In the genomic region with DNA sequence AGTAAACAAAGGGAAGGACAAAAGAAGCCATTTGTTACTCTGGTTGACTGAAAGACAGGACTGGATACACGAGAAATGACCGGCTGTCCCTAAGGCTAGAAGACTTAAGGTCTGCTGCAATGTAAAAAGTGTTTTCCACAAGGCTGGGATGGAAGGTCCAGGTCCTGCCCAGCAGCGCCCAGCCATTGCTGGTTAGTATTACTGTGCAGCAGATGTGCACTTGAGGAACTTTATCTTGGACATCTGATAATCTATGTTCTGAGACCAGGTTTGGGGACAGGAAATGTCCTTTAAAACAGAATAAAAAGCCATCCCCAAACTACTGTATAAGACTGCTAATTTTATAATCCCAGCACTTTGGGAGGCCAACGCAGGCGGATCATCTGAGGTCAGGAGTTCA, we compare ENCODE assay signal across 32 cellular contexts.
"Had no signal": no experiment of that assay in that cellular context is flagged by ENCODE, and none has a peak within 500 bp of the region (broad histone marks: within the 10 kb centered on the region; RNA-seq: fewer than 3 reads in every experiment).

No MANE protein-coding gene starts in this region.

- H3K9ac ChIP-seq: KMS-11 had no signal

- H3K27me3 ChIP-seq: MG63, SJSA1 had no signal

- H3K4me1 Mint-ChIP-seq: activated CD4-positive, alpha-beta T cell treated with anti-CD3 and anti-CD28 coated beads, Interleukin-2, amount 10 ng/mL, durations not matched to agents 7 days and 5 days; activated naive CD8-positive, alpha-beta T cell treated with anti-CD3 and anti-CD28 coated beads, Interleukin-2, amount 50 U/mL, for 24 hours; brain; T-helper 17 cell had no signal

- H3K9me3 Mint-ChIP-seq: activated B cell treated with CpG ODN at 0.5 μM for 24 hours; activated CD4-positive, alpha-beta memory T cell treated with anti-CD3 and anti-CD28 coated beads for 36 hours; activated CD4-positive, alpha-beta T cell treated with anti-CD3 and anti-CD28 coated beads, Interleukin-2, amount 10 ng/mL, durations not matched to agents 7 days and 5 days; activated naive CD4-positive, alpha-beta T cell treated with anti-CD3 and anti-CD28 coated beads, Interleukin-2, amount 50 U/mL, for 72 hours; activated naive CD8-positive, alpha-beta T cell treated with anti-CD3 and anti-CD28 coated beads, Interleukin-2, amount 50 U/mL, for 24 hours; activated T-cell treated with anti-CD3 and anti-CD28 coated beads, Interleukin-2, amount 50 U/mL, for 4 hours; brain had no signal

- H3K27me3 Mint-ChIP-seq: activated B cell treated with CpG ODN at 0.5 μM for 24 hours; activated CD4-positive, alpha-beta memory T cell treated with anti-CD3 and anti-CD28 coated beads for 36 hours; activated CD4-positive, alpha-beta T cell treated with anti-CD3 and anti-CD28 coated beads, Interleukin-2, amount 10 ng/mL, durations not matched to agents 7 days and 5 days; activated naive CD8-positive, alpha-beta T cell treated with anti-CD3 and anti-CD28 coated beads, Interleukin-2, amount 50 U/mL, for 24 hours; brain; T-helper 17 cell had no signal

- ATAC-seq: activated naive CD4-positive, alpha-beta T cell treated with anti-CD3 and anti-CD28 coated beads, Interleukin-2, amount 50 U/mL, for 72 hours; activated naive CD8-positive, alpha-beta T cell treated with anti-CD3 and anti-CD28 coated beads, Interleukin-2, amount 50 U/mL, for 24 hours; activated T-cell treated with anti-CD3 and anti-CD28 coated beads, Interleukin-2, amount 50 U/mL, for 4 hours; HepG2; Panc1; T-helper 17 cell had no signal

- H3K4me3 ChIP-seq: MG63, SJSA1 had no signal

- H3K4me3 Mint-ChIP-seq: activated B cell treated with CpG ODN at 0.5 μM for 24 hours; activated CD4-positive, alpha-beta memory T cell treated with anti-CD3 and anti-CD28 coated beads for 36 hours; activated CD4-positive, alpha-beta T cell treated with anti-CD3 and anti-CD28 coated beads, Interleukin-2, amount 10 ng/mL, durations not matched to agents 7 days and 5 days; activated naive CD8-positive, alpha-beta T cell treated with anti-CD3 and anti-CD28 coated beads, Interleukin-2, amount 50 U/mL, for 24 hours; activated T-cell treated with anti-CD3 and anti-CD28 coated beads, Interleukin-2, amount 50 U/mL, for 4 hours; brain; T-helper 17 cell had no signal

- H3K27ac ChIP-seq: KMS-11 had no signal

- H3K4me2 ChIP-seq: KMS-11 had no signal

- DNase-seq: activated B cell treated with CpG ODN at 0.5 μM for 24 hours; activated CD4-positive, alpha-beta memory T cell treated with anti-CD3 and anti-CD28 coated beads for 36 hours; activated CD4-positive, alpha-beta T cell treated with anti-CD3 and anti-CD28 coated beads, Interleukin-2, amount 10 ng/mL, durations not matched to agents 7 days and 5 days; activated CD8-positive, alpha-beta memory T cell treated with anti-CD3 and anti-CD28 coated beads for 24 hours; activated effector memory CD4-positive, alpha-beta T cell treated with anti-CD3 and anti-CD28 coated beads, Interleukin-2, amount 50 U/mL, for 16 hours; activated naive CD4-positive, alpha-beta T cell treated with Interleukin-2 at 50 U/mL for 16 hours; activated naive CD8-positive, alpha-beta T cell treated with anti-CD3 and anti-CD28 coated beads, Interleukin-2, amount 50 U/mL, for 24 hours; activated T-cell treated with anti-CD3 and anti-CD28 coated beads, Interleukin-2, amount 50 U/mL, for 4 hours; amniotic stem cell; MV-4-11; NCI-H1092 treated with DMSO at 0.1 percent for 48 hours; NCI-H1417 treated with DMSO at 0.1 percent for 48 hours; NCI-H1694; NCI-H2029; NCI-H2107; NCI-H2171 treated with DMSO at 0.1 percent for 48 hours; NCI-H226; NCI-H526; NCI-H82; NK-92 treated with Interleukin-12 subunit alpha and Interleukin-12 subunit beta, amount 100 ng/mL, for 24 hours; OCI-M1; RPMI8226; SHP77; T-helper 17 cell; T-helper 9 cell had no signal

- H3K9me3 ChIP-seq: MG63, SJSA1 had no signal

- H3K27ac Mint-ChIP-seq: activated CD4-positive, alpha-beta T cell treated with anti-CD3 and anti-CD28 coated beads, Interleukin-2, amount 10 ng/mL, durations not matched to agents 7 days and 5 days; activated naive CD4-positive, alpha-beta T cell treated with anti-CD3 and anti-CD28 coated beads, Interleukin-2, amount 50 U/mL, for 72 hours; activated naive CD8-positive, alpha-beta T cell treated with anti-CD3 and anti-CD28 coated beads, Interleukin-2, amount 50 U/mL, for 24 hours; T-helper 17 cell had no signal
